30 cellular contexts compared by ENCODE assay signal in genomic region chr15:99021027-99021624, GRCh38. TPM values are rescaled to one million over a fixed set of nuclear protein-coding genes. Genes with fewer than 3 reads are reported as not detected.
A peak's percentile ranks its signal among the peaks of the same experiment; 100 is the strongest.
DNase-seq lines count a peak whose midpoint lies in the region; ATAC-seq, FAIRE-seq and TF ChIP-seq lines count a peak whose summit lies in the region.
"Had no signal": no experiment of that assay in that cellular context is flagged by ENCODE, and none has a peak within 500 bp of the region (broad histone marks: within the 10 kb centered on the region; RNA-seq: fewer than 3 reads in every experiment).

No MANE protein-coding gene starts in this region.

- peak; percentile 43 for FAIRE-seq in A549 (lab: Jason Lieb, UNC)
- FAIRE-seq: A204.1, GM12891 had no signal

- TF ChIP-seq EP300 in A549 (IDR thresholded peaks at IDR 0.05) (no peak), esophagus muscularis mucosa (IDR thresholded peaks at IDR 0.05) (no peak)

- POLR2A ChIA-PET in A549 (lab: Yijun Ruan, JAX), result no interaction called here
- POLR2A ChIA-PET in RWPE1 (lab: Yijun Ruan, JAX; ENCODE audit: low non-redundant PET), result no interaction called here

- 62% methylated on average over 4 of the region's 4 CpGs for WGBS in A549 (ENCODE audit: missing lambda C conversion rate)
- WGBS in esophagus muscularis mucosa, result 96% methylated on average over 4 of the region's 4 CpGs

- H3K36me3 Mint-ChIP-seq in osteocyte (ENCODE audit: unreplicated experiment), result no peaks in the 10 kb centered on the region

- H3K27ac Mint-ChIP-seq in osteocyte (ENCODE audit: unreplicated experiment), result no peak overlapping the region
- H3K27ac Mint-ChIP-seq: CD4-positive, alpha-beta memory T cell had no signal

- H3K9me3 ChIP-seq in A549 (peaks cover 6% of the 10 kb centered on the region; the same call in 2 of the 3 replicates), esophagus muscularis mucosa (peaks cover 0 to 7% (median 3%) of the 10 kb centered on the region in 4 donors)
- H3K9me3 ChIP-seq: Caco-2 had no signal

- H3K27ac ChIP-seq in A549 (peak overlapping the region in 1 of 2 experiments; percentile 13; a peak in 1 of 6 replicates), RWPE1 (0 out of 2 replicates have a peak overlapping the region, but pooled peaks have one; percentile 1), esophagus muscularis mucosa (replicated peaks in 1 of 4) (no peak overlapping the region)
- H3K27ac ChIP-seq: SK-N-MC had no signal

- H3K4me3 ChIP-seq in A549 (no peak overlapping the region), esophagus muscularis mucosa (no peak overlapping the region)
- H3K4me3 ChIP-seq: SK-N-MC had no signal

- TF ChIP-seq POLR2A in A549 (IDR thresholded peaks at IDR 0.05; ENCODE audit: low read length) (no peak), esophagus muscularis mucosa (IDR thresholded peaks at IDR 0.05; ENCODE audit: low read depth) (no peak)

- CTCF ChIA-PET in A549 (lab: Yijun Ruan, JAX) (interaction anchor here (1.1 to 1.7 kb wide), 2 partner anchors 48 to 67 kb away, joined by 3 read pairs; no protein-coding TSS in a partner anchor), RWPE1 (lab: Yijun Ruan, JAX) (no interaction called here)

- intact Hi-C loops in esophagus muscularis mucosa (cut with DNase I), result no loop called here

- H3K4me3 Mint-ChIP-seq in osteocyte (ENCODE audit: unreplicated experiment), result no peak overlapping the region
- H3K4me3 Mint-ChIP-seq: CD4-positive, alpha-beta memory T cell had no signal

- H3K9me3 Mint-ChIP-seq in osteocyte (ENCODE audit: unreplicated experiment), result no peaks in the 10 kb centered on the region

- H3K4me2 ChIP-seq in A549, result no peak overlapping the region

- H3K4me1 ChIP-seq in A549 (peaks cover 17% of the 10 kb centered on the region), esophagus muscularis mucosa (peaks cover 0 to 3% (median under 1%) of the 10 kb centered on the region in 4 donors)
- H3K4me1 ChIP-seq: Caco-2 had no signal

- TF ChIP-seq RAD21 in A549 (conservative IDR thresholded peaks at IDR 0.05 in 1 of 2, IDR thresholded peaks at IDR 0.05 in 1 of 2), result no peak

- no peak for TF ChIP-seq CTCF in A549 (IDR thresholded peaks at IDR 0.05)
- TF ChIP-seq CTCF in RWPE1 (conservative IDR thresholded peaks at IDR 0.05; ENCODE audit: low read depth), result no peak
- TF ChIP-seq CTCF in esophagus muscularis mucosa (IDR thresholded peaks at IDR 0.05), result no peak
- TF ChIP-seq CTCF in osteocyte (IDR thresholded peaks at IDR 0.05), result no peak

- peaks cover 14% of the 10 kb centered on the region for H3K4me1 Mint-ChIP-seq in osteocyte (ENCODE audit: unreplicated experiment)

- DNase-seq in A549 (ENCODE audit: low read depth in 1 of 2, low spot score in 1 of 2), result no peak
- no peak for DNase-seq in RWPE1 (ENCODE audit: low spot score)
- peak; percentile 50 for DNase-seq in esophagus muscularis mucosa (ENCODE audit: extremely low spot score)
- DNase-seq in osteocyte (ENCODE audit: extremely low spot score, unreplicated experiment), result peak; percentile 57
- no peak for DNase-seq in A172 (ENCODE audit: low spot score)
- DNase-seq in amygdala (lab: John Stamatoyannopoulos, UW), result no peak
- DNase-seq in MV-4-11 (lab: John Stamatoyannopoulos, UW), result no peak
- DNase-seq: C1 segment of cervical spinal cord; Caco-2; CD4-positive, alpha-beta memory T cell; EL; GDM1; GOT3; HCEC 1CT; IMR-90; Karpas-422; NCI-H1092 treated with DMSO at 0.1 percent for 48 hours; NCI-H1436; NCI-H187; NCI-H2081 treated with DMSO at 0.1 percent for 48 hours; NCI-H2171; NCI-H226; NCI-H510A; NCI-H69; SHP77 treated with DMSO at 0.1 percent for 48 hours had no signal

- H3K36me3 ChIP-seq in esophagus muscularis mucosa, result no peaks in the 10 kb centered on the region

- no peaks in the 10 kb centered on the region for H3K27me3 ChIP-seq in esophagus muscularis mucosa

- ATAC-seq in A549, result peak in 1 of 2 experiments; percentile 19; a peak in 3 of 6 replicates
- ATAC-seq: Panc1 had no signal

- peaks cover 5% of the 10 kb centered on the region for H3K27me3 Mint-ChIP-seq in osteocyte (ENCODE audit: unreplicated experiment)

TF ChIP-seq in A549, 52 proteins besides CTCF, POLR2A, EP300 and RAD21:
- TF ChIP-seq MYC (IDR thresholded peaks at IDR 0.05; ENCODE audit: borderline replicate concordance, low read length), result no peak
- TF ChIP-seq MAFK (IDR thresholded peaks at IDR 0.05; ENCODE audit: partially characterized antibody), result no peak
- 0 out of 2 replicates have a peak, but pooled peaks have one; percentile 7 for TF ChIP-seq USF2 (IDR thresholded peaks at IDR 0.05)
- TF ChIP-seq CHD2 (IDR thresholded peaks at IDR 0.05; ENCODE audit: low read length, partially characterized antibody), result no peak
- TF ChIP-seq CBX2 (IDR thresholded peaks at IDR 0.05; ENCODE audit: borderline replicate concordance, low read depth), result no peak
- TF ChIP-seq SREBF2 (IDR thresholded peaks at IDR 0.05), result no peak
- TF ChIP-seq REST (IDR thresholded peaks at IDR 0.05), result no peak
TF ChIP-seq in A549: peak in this region for 1.

RNA-seq across cellular contexts. Expression of gene PGPEP1L, which starts 13.5 kb away (rescaled TPM):
- polyA plus RNA-seq in A549 (2011; rRNA removed) (not detected in 2 replicates), A549 (2017; fragmentation: RNase III; extraction: RNeasy Plus Mini Kit Qiagen cat#74134 plus additional on column Dnase treatment) (not detected in 3 replicates)
- 0.03 TPM in 1 of 2 replicates, not detected in the other for polyA plus RNA-seq in A549 (2012; cell fraction: cytosol; rRNA removed)
- polyA plus RNA-seq in A549 (2012; cell fraction: nucleus; rRNA removed), result 0.13 TPM in 1 of 2 replicates, not detected in the other
- polyA minus RNA-seq in A549 (2011; rRNA and poly(A)+ RNA removed), result 0.24 TPM in 1 of 2 replicates, not detected in the other
- total RNA-seq in esophagus muscularis mucosa (1 to 10 TPM in 1 of 4 donors, not detected in 3; 1.3 TPM), osteocyte (not detected in 2 replicates)
- total RNA-seq in A172 (2014; rRNA removed; shearing (Covaris generic)), result not detected in 2 replicates
- total RNA-seq: Caco-2; CD4-positive, alpha-beta memory T cell; IMR-90; OCI-LY7 had no signal
- polyA plus RNA-seq: CD4-positive, alpha-beta memory T cell; IMR-90 had no signal

Comparison
In these comparisons a context has a peak if more than half of its experiments do, and no peak if none do; other contexts are left out.
1. DNase-seq: peak in esophagus muscularis mucosa (single experiment) and osteocyte (single experiment); none in A549 (0 of 2), RWPE1 (single experiment), A172 (single experiment), amygdala (0 of 56) and MV-4-11 (single experiment).